17 cellular contexts compared by ENCODE assay signal in the genomic region with DNA sequence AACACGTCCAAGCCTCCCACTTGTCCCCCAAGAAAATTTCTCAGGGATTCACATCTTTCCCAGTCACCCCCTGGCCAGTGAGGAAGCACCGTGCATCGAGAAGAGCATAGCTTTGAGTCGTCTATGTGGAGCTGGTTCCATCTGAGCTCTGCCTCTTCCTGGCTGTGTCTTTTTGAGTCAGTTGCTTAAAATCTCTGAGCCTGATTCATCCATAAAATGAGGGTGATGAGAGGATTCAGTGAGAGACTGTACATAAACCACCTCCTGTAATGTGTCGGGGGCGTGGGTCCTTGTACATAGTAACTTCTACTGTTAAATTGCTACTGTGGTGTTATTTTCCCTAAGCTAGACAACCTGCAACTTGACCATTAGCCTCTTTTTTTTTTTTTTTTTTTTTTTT. TPM values are rescaled to one million over a fixed set of nuclear protein-coding genes. Genes with fewer than 3 reads are reported as not detected.
DNase-seq lines count a peak whose midpoint lies in the region; ATAC-seq and TF ChIP-seq lines count a peak whose summit lies in the region.
"Had no signal": no experiment of that assay in that cellular context is flagged by ENCODE, and none has a peak within 500 bp of the region (broad histone marks: within the 10 kb centered on the region; RNA-seq: fewer than 3 reads in every experiment).

No MANE protein-coding gene starts in this region.

- H4K20me1 ChIP-seq in mammary epithelial cell (ENCODE audit: insufficient read depth, low read length), result no peaks in the 10 kb centered on the region

- H3K4me1 ChIP-seq in HUES48 (ENCODE audit: control insufficient read depth, insufficient read depth, low read length), result peaks cover 60% of the 10 kb centered on the region
- peaks cover 67% of the 10 kb centered on the region for H3K4me1 ChIP-seq in mammary epithelial cell (ENCODE audit: insufficient read depth, low read length)
- H3K4me1 ChIP-seq in left lung, result peaks cover 29 to 66% of the 10 kb centered on the region in 2 donors
- peaks cover 0 to 100% (median 74%) of the 10 kb centered on the region in 4 donors for H3K4me1 ChIP-seq in tibial artery

- BruUV-seq in mammary epithelial cell (replicated peaks; lab: Mats Ljungman, UMichigan), result no TSS peak

- H3K9me3 Mint-ChIP-seq in mesothelial cell of epicardium, result no peaks in the 10 kb centered on the region
- H3K9me3 Mint-ChIP-seq: activated naive CD4-positive, alpha-beta T cell treated with anti-CD3 and anti-CD28 coated beads, Interleukin-2, amount 50 U/mL, for 72 hours; stimulated activated naive CD8-positive, alpha-beta T cell treated with anti-CD3 and anti-CD28 coated beads, Interleukin-15, amount 100 ng/mL, for 72 hours had no signal

- H2AFZ ChIP-seq in mammary epithelial cell (ENCODE audit: low read depth, low read length), result no peak overlapping the region

- intact Hi-C loops in mammary epithelial cell (cut with micrococcal nuclease) (loop anchor here (10.0 kb wide), 1 partner anchor 161 kb away; a partner anchor contains a TSS), left lung (cut with DNase I) (no loop called here), tibial artery (cut with DNase I; ENCODE audit: low total_unique reads) (loop anchor here (10.0 kb wide), 1 partner anchor 321 kb away; a partner anchor contains a TSS)

- dilution Hi-C loops in mammary epithelial cell (cut with HindIII; ENCODE audit: low sequenced_read_pairs), result no loop called here

- peaks cover 89% of the 10 kb centered on the region for H3K79me2 ChIP-seq in mammary epithelial cell (ENCODE audit: insufficient read depth, low read length)

- ATAC-seq in left lung (no peak), HG02678 (IDR thresholded peaks at IDR 0.05; ENCODE audit: unreplicated experiment) (no peak)
- ATAC-seq: stimulated activated naive CD8-positive, alpha-beta T cell treated with anti-CD3 and anti-CD28 coated beads, Interleukin-15, amount 100 ng/mL, for 72 hours; T-helper 17 cell had no signal

- H3K27me3 Mint-ChIP-seq in mesothelial cell of epicardium (ENCODE audit: low read depth), result no peaks in the 10 kb centered on the region
- H3K27me3 Mint-ChIP-seq: stimulated activated naive CD8-positive, alpha-beta T cell treated with anti-CD3 and anti-CD28 coated beads, Interleukin-15, amount 100 ng/mL, for 72 hours had no signal

- in situ Hi-C loops in mammary epithelial cell (cut with MboI; ENCODE audit: low sequenced_read_pairs in 2 of 2), result no loop called here

- H3K36me3 Mint-ChIP-seq in mesothelial cell of epicardium, result no peaks in the 10 kb centered on the region
- H3K36me3 Mint-ChIP-seq: activated naive CD4-positive, alpha-beta T cell treated with anti-CD3 and anti-CD28 coated beads, Interleukin-2, amount 50 U/mL, for 72 hours had no signal

- TF ChIP-seq CTCF in mammary epithelial cell (conservative IDR thresholded peaks at IDR 0.05 in 1 of 2, IDR thresholded peaks at IDR 0.05 in 1 of 2; ENCODE audit: extremely low read depth in 1 of 2, insufficient read depth in 1 of 2, low read depth in 1 of 2, low read length in 2 of 2), result no peak
- TF ChIP-seq CTCF in left lung (IDR thresholded peaks at IDR 0.05), result no peak
- TF ChIP-seq CTCF in tibial artery (IDR thresholded peaks at IDR 0.05), result no peak
- no peak for TF ChIP-seq CTCF in mesothelial cell of epicardium (IDR thresholded peaks at IDR 0.05; ENCODE audit: unreplicated experiment)

- H3K27me3 ChIP-seq in HUES48 (ENCODE audit: control insufficient read depth, insufficient read depth, low read length) (no peaks in the 10 kb centered on the region), mammary epithelial cell (ENCODE audit: insufficient read depth, low read length) (no peaks in the 10 kb centered on the region), left lung (no peaks in the 10 kb centered on the region), tibial artery (no peaks in the 10 kb centered on the region)
- H3K27me3 ChIP-seq: cardiac muscle cell had no signal

- H3K27ac ChIP-seq in HUES48 (ENCODE audit: low read depth, low read length), result peak overlapping the region; percentile 2
- peak overlapping the region; percentile 100 for H3K27ac ChIP-seq in mammary epithelial cell (ENCODE audit: insufficient read depth, low read depth, low read length)
- peak overlapping the region; percentile 80 to 81 for H3K27ac ChIP-seq in left lung
- peak overlapping the region; percentile 86 to 92 for H3K27ac ChIP-seq in tibial artery
- H3K27ac ChIP-seq: cardiac muscle cell had no signal

- H3K4me2 ChIP-seq in mammary epithelial cell (ENCODE audit: insufficient read depth, low read depth, low read length), result peak overlapping the region; percentile 68

- WGBS in mammary epithelial cell (ENCODE audit: low coverage, missing lambda C conversion rate), result 94% methylated on average over 6 of the region's 6 CpGs

- peaks cover 29% of the 10 kb centered on the region for H3K36me3 ChIP-seq in HUES48 (ENCODE audit: control insufficient read depth, insufficient read depth, low read length)
- H3K36me3 ChIP-seq in mammary epithelial cell (ENCODE audit: insufficient read depth, low read length), result peaks cover 11% of the 10 kb centered on the region
- H3K36me3 ChIP-seq in left lung, result peaks cover 0 to 22% of the 10 kb centered on the region in 2 donors
- peaks cover 3 to 12% (median 8%) of the 10 kb centered on the region in 3 donors for H3K36me3 ChIP-seq in tibial artery
- H3K36me3 ChIP-seq: cardiac muscle cell had no signal

- CTCF ChIA-PET in mammary epithelial cell (lab: Charles Lee; ENCODE audit: low non-redundant PET), result no interaction called here

- H3K9me3 ChIP-seq in HUES48 (ENCODE audit: control insufficient read depth, insufficient read depth, low read length) (no peaks in the 10 kb centered on the region), mammary epithelial cell (replicated peaks; ENCODE audit: insufficient read depth, low read length) (no peaks in the 10 kb centered on the region), left lung (no peaks in the 10 kb centered on the region), tibial artery (no peaks in the 10 kb centered on the region)

- H3K4me3 ChIP-seq in HUES48 (ENCODE audit: low read depth, low read length), result no peak overlapping the region
- H3K4me3 ChIP-seq in mammary epithelial cell (replicated peaks in 1 of 3; ENCODE audit: insufficient read depth in 1 of 3, low read depth in 2 of 3, low read length in 3 of 3), result no peak overlapping the region
- H3K4me3 ChIP-seq in left lung, result no peak overlapping the region
- H3K4me3 ChIP-seq in tibial artery, result no peak overlapping the region
- H3K4me3 ChIP-seq: cardiac muscle cell had no signal

- H3K9ac ChIP-seq in HUES48 (ENCODE audit: low read depth, low read length) (0 out of 2 replicates have a peak overlapping the region, but pooled peaks have one; percentile 31), mammary epithelial cell (ENCODE audit: insufficient read depth, low read length) (peak overlapping the region; percentile 98)

- H3K4me3 Mint-ChIP-seq in mesothelial cell of epicardium, result no peak overlapping the region
- H3K4me3 Mint-ChIP-seq: stimulated activated naive CD8-positive, alpha-beta T cell treated with anti-CD3 and anti-CD28 coated beads, Interleukin-15, amount 100 ng/mL, for 72 hours; T-helper 17 cell had no signal

- no peak for DNase-seq in mammary epithelial cell
- no peak for DNase-seq in left lung
- DNase-seq in tibial artery, result no peak
- DNase-seq in NCI-H1417 treated with DMSO at 0.1 percent for 48 hours (lab: John Stamatoyannopoulos, UW), result no peak
- no peak for DNase-seq in mesothelial cell of epicardium (ENCODE audit: low spot score in 2 of 2, unreplicated experiment in 2 of 2)
- no peak for DNase-seq in islet precursor cell
- DNase-seq: activated CD4-positive, alpha-beta T cell treated with anti-CD3 and anti-CD28 coated beads for 1 hour; glutamatergic neuron; NCI-H2107; NCI-H748 treated with DMSO at 0.1 percent for 48 hours; stimulated activated CD4-positive, alpha-beta T cell treated with anti-CD3 and anti-CD28 coated beads, Interleukin-12 subunit alpha, Interleukin-12 subunit beta, amount 100 ng/mL, for 4 hours; stimulated activated naive CD8-positive, alpha-beta T cell treated with anti-CD3 and anti-CD28 coated beads, Interleukin-15, amount 100 ng/mL, for 72 hours; T-helper 17 cell had no signal

- no peak overlapping the region for H3K27ac Mint-ChIP-seq in mesothelial cell of epicardium
- H3K27ac Mint-ChIP-seq: activated naive CD4-positive, alpha-beta T cell treated with anti-CD3 and anti-CD28 coated beads, Interleukin-2, amount 50 U/mL, for 72 hours; T-helper 17 cell had no signal

- H3K4me1 Mint-ChIP-seq in mesothelial cell of epicardium, result peaks cover 37% of the 10 kb centered on the region

RNA-seq across cellular contexts. Expression of a gene that starts 13.8 kb away (rescaled TPM):
- total RNA-seq in mammary epithelial cell (100 to 1,000 TPM; 351 to 470 TPM), left lung (100 to 1,000 TPM; 416 to 512 TPM), mesothelial cell of epicardium (20.0 to 22.6 TPM (median 22.3 TPM) in 3 replicates)
- polyA plus RNA-seq in mammary epithelial cell, result 775 TPM
- polyA minus RNA-seq in mammary epithelial cell, result 463 TPM

Comparison
In these comparisons a context has a peak if more than half of its experiments do, and no peak if none do; other contexts are left out.
1. H3K27ac ChIP-seq: peak in every context shown above with its lines; median percentile 100 in mammary epithelial cell; 89 in tibial artery; 80 in left lung; 2 in HUES48.
2. RNA of a gene that starts 13.8 kb away (total RNA-seq): 416 to 512 TPM in left lung and 351 to 470 TPM in mammary epithelial cell; 20.0 to 22.6 TPM in mesothelial cell of epicardium; every median in the first group is over 10 times any median in the second.
3. intact Hi-C loops: an anchor here in mammary epithelial cell (10.0 kb wide) and tibial artery (10.0 kb wide); none called in left lung.